Comparison of ENCODE assay signal across 9 cellular contexts in genomic region chr9:136326061-136326776, GRCh38. TPM values are rescaled to one million over a fixed set of nuclear protein-coding genes. Genes with fewer than 3 reads are reported as not detected.
DNase-seq lines count a peak whose midpoint lies in the region; ATAC-seq lines count a peak whose summit lies in the region.
"Had no signal": no experiment of that assay in that cellular context is flagged by ENCODE, and none has a peak within 500 bp of the region (broad histone marks: within the 10 kb centered on the region; RNA-seq: fewer than 3 reads in every experiment).

No MANE protein-coding gene starts in this region.

- peaks cover 9% of the 10 kb centered on the region for H3K4me1 ChIP-seq in right cardiac atrium (ENCODE audit: control insufficient read depth, insufficient read depth, low read length)

- no peak overlapping the region for H3K27ac Mint-ChIP-seq in activated T-helper 2 cell treated with anti-CD3 and anti-CD28 coated beads, Interferon-gamma antibody, Interleukin-2, Interleukin-4, amounts not matched to agents 10 μg/mL and 5 μg/mL and 100 μg/mL, durations not matched to agents 14 hours and 24 hours and 36 hours
- H3K27ac Mint-ChIP-seq in immature natural killer cell, result no peak overlapping the region

- peak overlapping the region; percentile 67 for H3K27ac ChIP-seq in right cardiac atrium (ENCODE audit: low read length)

- no peaks in the 10 kb centered on the region for H3K27me3 ChIP-seq in right cardiac atrium (ENCODE audit: control insufficient read depth, insufficient read depth)

- intact Hi-C loops in activated T-helper 2 cell treated with anti-CD3 and anti-CD28 coated beads, Interferon-gamma antibody, Interleukin-2, Interleukin-4, amounts not matched to agents 10 μg/mL and 5 μg/mL and 100 μg/mL, durations not matched to agents 14 hours and 24 hours and 36 hours (cut with micrococcal nuclease), result loop anchor here (10.0 kb wide), 1 partner anchor 79 kb away; the partner anchor contains the start of gene SNAPC4
- intact Hi-C loops in right cardiac atrium (cut with DNase I), result no loop called here

- peaks cover 5% of the 10 kb centered on the region for H3K4me1 Mint-ChIP-seq in activated T-helper 2 cell treated with anti-CD3 and anti-CD28 coated beads, Interferon-gamma antibody, Interleukin-2, Interleukin-4, amounts not matched to agents 10 μg/mL and 5 μg/mL and 100 μg/mL, durations not matched to agents 14 hours and 24 hours and 36 hours (ENCODE audit: low read depth)
- H3K4me1 Mint-ChIP-seq in immature natural killer cell, result peaks cover 0 to 6% of the 10 kb centered on the region in 2 donors

- no peaks in the 10 kb centered on the region for H3K36me3 Mint-ChIP-seq in activated T-helper 2 cell treated with anti-CD3 and anti-CD28 coated beads, Interferon-gamma antibody, Interleukin-2, Interleukin-4, amounts not matched to agents 10 μg/mL and 5 μg/mL and 100 μg/mL, durations not matched to agents 14 hours and 24 hours and 36 hours (ENCODE audit: low read depth)
- no peaks in the 10 kb centered on the region for H3K36me3 Mint-ChIP-seq in immature natural killer cell

- no peaks in the 10 kb centered on the region for H3K9me3 ChIP-seq in right cardiac atrium (ENCODE audit: control insufficient read depth, low read length)

- WGBS in right cardiac atrium, result 24% methylated on average over 29 of the region's 29 CpGs

- no peaks in the 10 kb centered on the region for H3K9me3 Mint-ChIP-seq in activated T-helper 2 cell treated with anti-CD3 and anti-CD28 coated beads, Interferon-gamma antibody, Interleukin-2, Interleukin-4, amounts not matched to agents 10 μg/mL and 5 μg/mL and 100 μg/mL, durations not matched to agents 14 hours and 24 hours and 36 hours
- no peaks in the 10 kb centered on the region for H3K9me3 Mint-ChIP-seq in immature natural killer cell

- ATAC-seq in right cardiac atrium, result no peak

- H3K27me3 Mint-ChIP-seq in activated T-helper 2 cell treated with anti-CD3 and anti-CD28 coated beads, Interferon-gamma antibody, Interleukin-2, Interleukin-4, amounts not matched to agents 10 μg/mL and 5 μg/mL and 100 μg/mL, durations not matched to agents 14 hours and 24 hours and 36 hours (ENCODE audit: low read depth), result no peaks in the 10 kb centered on the region
- H3K27me3 Mint-ChIP-seq in immature natural killer cell (ENCODE audit: low read depth in 3 of 3), result peaks cover 4 to 6% (median 5%) of the 10 kb centered on the region in 3 donors

- peak; percentile 67 for DNase-seq in GM04504 (ENCODE audit: low read depth)
- no peak for DNase-seq in activated T-helper 2 cell treated with anti-CD3 and anti-CD28 coated beads, Interferon-gamma antibody, Interleukin-2, Interleukin-4, amounts not matched to agents 10 μg/mL and 5 μg/mL and 100 μg/mL, durations not matched to agents 14 hours and 24 hours and 36 hours (ENCODE audit: low spot score)
- DNase-seq in right cardiac atrium, result peak; percentile 30 to 77 (median 74)
- peak; percentile 95 for DNase-seq in smooth muscle cell of the brain vasculature (ENCODE audit: low read depth, low spot score)
- no peak for DNase-seq in immature natural killer cell
- DNase-seq in activated T-cell treated with anti-CD3 and anti-CD28 coated beads, Interleukin-2, amount 50 U/mL, for 48 hours, result no peak
- DNase-seq in T-helper 1 cell, result no peak
- DNase-seq in NCI-H345 (lab: John Stamatoyannopoulos, UW), result no peak
- DNase-seq: NCI-H510A treated with DMSO at 0.1 percent for 48 hours had no signal

- H3K4me3 Mint-ChIP-seq in activated T-helper 2 cell treated with anti-CD3 and anti-CD28 coated beads, Interferon-gamma antibody, Interleukin-2, Interleukin-4, amounts not matched to agents 10 μg/mL and 5 μg/mL and 100 μg/mL, durations not matched to agents 14 hours and 24 hours and 36 hours (ENCODE audit: low read depth), result peak overlapping the region; percentile 69
- H3K4me3 Mint-ChIP-seq in immature natural killer cell, result peak overlapping the region in 2 of 5 donors; percentile 12 to 72

- H3K4me3 ChIP-seq in right cardiac atrium (ENCODE audit: low read length), result no peak overlapping the region

RNA-seq across cellular contexts. Expression of gene GPSM1, which starts 1.1 kb away (rescaled TPM):
- 24.5 and 25.8 TPM in 2 replicates for total RNA-seq in activated T-helper 2 cell treated with anti-CD3 and anti-CD28 coated beads, Interferon-gamma antibody, Interleukin-2, Interleukin-4, amounts not matched to agents 10 μg/mL and 5 μg/mL and 100 μg/mL, durations not matched to agents 14 hours and 24 hours and 36 hours
- 10 to 100 TPM; 46.3 to 90.6 (median 71.6) TPM for total RNA-seq in right cardiac atrium
- polyA plus RNA-seq in right cardiac atrium (73.3 TPM), immature natural killer cell (1 to 10 TPM in 1 of 3 donors, under 1 TPM in 1, not detected in 1; 0.43 to 1.3 TPM)

RNA-seq across cellular contexts. Expression of gene CCDC187, which starts 22.3 kb away (rescaled TPM):
- total RNA-seq in activated T-helper 2 cell treated with anti-CD3 and anti-CD28 coated beads, Interferon-gamma antibody, Interleukin-2, Interleukin-4, amounts not matched to agents 10 μg/mL and 5 μg/mL and 100 μg/mL, durations not matched to agents 14 hours and 24 hours and 36 hours, result 0.02 TPM in 1 of 2 replicates, not detected in the other
- total RNA-seq in right cardiac atrium, result not detected
- not detected for polyA plus RNA-seq in right cardiac atrium
- not detected for polyA plus RNA-seq in immature natural killer cell

RNA-seq across cellular contexts. Expression of gene DNLZ, which starts 37.3 kb away (rescaled TPM):
- total RNA-seq in activated T-helper 2 cell treated with anti-CD3 and anti-CD28 coated beads, Interferon-gamma antibody, Interleukin-2, Interleukin-4, amounts not matched to agents 10 μg/mL and 5 μg/mL and 100 μg/mL, durations not matched to agents 14 hours and 24 hours and 36 hours, result 25.4 and 31.0 TPM in 2 replicates
- 10 to 100 TPM; 15.2 to 24.9 (median 22.2) TPM for total RNA-seq in right cardiac atrium
- 17.1 TPM for polyA plus RNA-seq in right cardiac atrium
- 10 to 100 TPM; 58.4 to 77.4 (median 61.8) TPM for polyA plus RNA-seq in immature natural killer cell

RNA-seq across cellular contexts. Expression of gene CARD9, which starts 47.2 kb away (rescaled TPM):
- 16.2 and 17.6 TPM in 2 replicates for total RNA-seq in activated T-helper 2 cell treated with anti-CD3 and anti-CD28 coated beads, Interferon-gamma antibody, Interleukin-2, Interleukin-4, amounts not matched to agents 10 μg/mL and 5 μg/mL and 100 μg/mL, durations not matched to agents 14 hours and 24 hours and 36 hours
- total RNA-seq in right cardiac atrium, result 1 to 10 TPM in 2 of 4 donors, under 1 TPM in 2; 0.76 to 2.1 (median 1.0) TPM
- 0.68 TPM for polyA plus RNA-seq in right cardiac atrium
- under 1 TPM in 2 of 3 donors, not detected in 1; 0.28 to 0.56 TPM for polyA plus RNA-seq in immature natural killer cell

Comparison
In these comparisons a context has a peak if more than half of its experiments do, and no peak if none do; other contexts are left out.
1. DNase-seq: peak in GM04504 (single experiment), right cardiac atrium (3 of 3) and smooth muscle cell of the brain vasculature (single experiment); none in activated T-helper 2 cell treated with anti-CD3 and anti-CD28 coated beads, Interferon-gamma antibody, Interleukin-2, Interleukin-4, amounts not matched to agents 10 μg/mL and 5 μg/mL and 100 μg/mL, durations not matched to agents 14 hours and 24 hours and 36 hours (single experiment), immature natural killer cell (0 of 3), activated T-cell treated with anti-CD3 and anti-CD28 coated beads, Interleukin-2, amount 50 U/mL, for 48 hours (0 of 2), T-helper 1 cell (0 of 5) and NCI-H345 (single experiment).